Comparison of ENCODE assay signal across 8 cellular contexts in the genomic region with DNA sequence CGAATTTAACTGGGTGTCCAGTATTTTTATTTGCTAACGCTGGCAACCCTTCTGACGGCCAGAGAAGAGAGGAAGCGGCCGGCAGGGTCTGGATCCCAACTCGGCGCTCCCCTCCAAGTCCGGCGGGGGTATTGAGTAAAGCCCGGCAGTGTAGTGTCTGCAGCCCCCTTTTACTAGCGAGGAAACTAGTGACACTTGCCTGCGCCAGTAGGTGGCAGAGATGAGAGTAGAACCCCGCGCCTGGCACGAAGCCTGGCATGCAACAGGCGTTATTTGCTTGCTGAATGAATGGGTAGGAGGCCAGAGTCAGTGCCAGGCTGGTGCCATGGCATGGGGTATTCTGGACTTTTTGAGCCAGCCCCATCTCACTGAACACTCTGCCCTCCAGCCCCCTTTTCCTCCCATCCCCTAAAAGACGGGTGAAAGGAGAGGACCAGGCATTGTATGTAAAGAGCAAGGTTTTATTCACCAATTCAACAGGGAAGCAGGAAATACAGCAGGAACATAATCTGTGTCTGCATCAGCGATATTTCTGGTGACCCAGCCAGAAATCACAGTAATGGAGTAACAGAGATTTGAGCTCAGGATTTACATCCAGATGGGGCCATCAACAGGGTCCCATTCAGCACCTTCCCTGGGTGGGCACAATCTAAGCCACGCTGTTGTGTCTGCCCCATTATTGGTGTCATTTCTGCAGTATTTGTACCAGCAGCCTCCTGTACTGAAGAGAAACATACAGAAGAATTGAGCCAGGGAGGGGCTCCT.
DNase-seq lines count a peak whose midpoint lies in the region; ATAC-seq and TF ChIP-seq lines count a peak whose summit lies in the region.

No MANE protein-coding gene starts in this region.

- no peaks in the 10 kb centered on the region for H3K9me3 ChIP-seq in DOHH2 (ENCODE audit: control insufficient read depth, insufficient read depth, low read length)

- H4K20me1 ChIP-seq in DOHH2 (ENCODE audit: control insufficient read depth, insufficient read depth, low read depth, low read length): peaks cover 3% of the 10 kb centered on the region; the same call in 1 of the 2 replicates

- H3K36me3 ChIP-seq in DOHH2 (ENCODE audit: control insufficient read depth, low read length): peaks cover 38% of the 10 kb centered on the region

- ATAC-seq in HG03139 (IDR thresholded peaks at IDR 0.05; ENCODE audit: unreplicated experiment): peak; percentile 30
- ATAC-seq in HG03442 (IDR thresholded peaks at IDR 0.05; ENCODE audit: unreplicated experiment): no peak

- peak overlapping the region; percentile 98 for H3K4me2 ChIP-seq in DOHH2 (ENCODE audit: low read length)

- peaks cover 29% of the 10 kb centered on the region for H3K79me2 ChIP-seq in DOHH2 (ENCODE audit: control insufficient read depth, low read length)

- DNase-seq in NCI-H510A (lab: John Stamatoyannopoulos, UW): peak; percentile 47
- DNase-seq in activated CD4-positive, alpha-beta T cell treated with anti-CD3 and anti-CD28 coated beads for 48 hours: peak; percentile 86
- DNase-seq in stimulated activated CD4-positive, alpha-beta T cell treated with anti-CD3 and anti-CD28 coated beads, Interleukin-1b, Interleukin-23, amount 100 ng/mL, for 24 hours (ENCODE audit: low read depth in 4 of 4, low spot score in 1 of 4): peak in 3 of 4 experiments; percentile 47 to 66 (median 61)

- H3K27me3 ChIP-seq in DOHH2 (ENCODE audit: control insufficient read depth, low read length) (peaks cover 5% of the 10 kb centered on the region), layer of hippocampus (ENCODE audit: control insufficient read depth, insufficient read depth, low read length) (no peaks in the 10 kb centered on the region)

- peaks cover 8% of the 10 kb centered on the region; the same call in 1 of the 2 replicates for H3F3A ChIP-seq in DOHH2 (ENCODE audit: control insufficient read depth, insufficient read depth)

- peak; percentile 87 for TF ChIP-seq CTCF in DOHH2 (IDR thresholded peaks at IDR 0.05; ENCODE audit: low read depth, low read length, poor library complexity, severe bottlenecking)

- H3K27ac ChIP-seq in DOHH2 (ENCODE audit: low read depth, low read length) (peak overlapping the region; percentile 49), cingulate gyrus (ENCODE audit: low read depth, low read length) (peak overlapping the region; percentile 91), layer of hippocampus (ENCODE audit: low read depth, low read length) (peak overlapping the region; percentile 87)

- H3K4me3 ChIP-seq in DOHH2 (ENCODE audit: low read length): peak overlapping the region; percentile 99

- peaks cover 46% of the 10 kb centered on the region for H3K4me1 ChIP-seq in DOHH2 (ENCODE audit: control insufficient read depth, low read length)

- H3K9me2 ChIP-seq in DOHH2 (replicated peaks; ENCODE audit: control insufficient read depth, low read length): no peaks in the 10 kb centered on the region
